ENCODE assay signal across 15 cellular contexts in genomic region chr9:13529321-13530104, GRCh38.
DNase-seq lines count a peak whose midpoint lies in the region; ATAC-seq and TF ChIP-seq lines count a peak whose summit lies in the region.
"Had no signal": no experiment of that assay in that cellular context is flagged by ENCODE, and none has a peak within 500 bp of the region (broad histone marks: within the 10 kb centered on the region; RNA-seq: fewer than 3 reads in every experiment).

No MANE protein-coding gene starts in this region.

- WGBS in smooth muscle cell (ENCODE audit: low lambda C conversion rate), result 78% methylated on average over 6 of the region's 6 CpGs

- no peak overlapping the region for H3K9ac ChIP-seq in smooth muscle cell (ENCODE audit: low read depth)

- H3K4me1 ChIP-seq in HAP-1 (peaks cover 5% of the 10 kb centered on the region; the same call in 1 of the 2 replicates), smooth muscle cell (ENCODE audit: low read depth) (no peaks in the 10 kb centered on the region)
- H3K4me1 ChIP-seq: gastrocnemius medialis, vagina had no signal

- H3K9me3 ChIP-seq in HAP-1 (no peaks in the 10 kb centered on the region), smooth muscle cell (replicated peaks; ENCODE audit: low read depth) (no peaks in the 10 kb centered on the region)
- H3K9me3 ChIP-seq: gastrocnemius medialis, vagina had no signal

- no peaks in the 10 kb centered on the region for H3K27me3 ChIP-seq in HAP-1 (ENCODE audit: low read depth)
- no peaks in the 10 kb centered on the region for H3K27me3 ChIP-seq in smooth muscle cell (ENCODE audit: low read depth)
- H3K27me3 ChIP-seq: gastrocnemius medialis, vagina had no signal

- H3K36me3 ChIP-seq in HAP-1 (replicated peaks) (no peaks in the 10 kb centered on the region), smooth muscle cell (ENCODE audit: low read depth) (no peaks in the 10 kb centered on the region)
- H3K36me3 ChIP-seq: gastrocnemius medialis, vagina had no signal

- DNase-seq in COLO668 (lab: John Stamatoyannopoulos, UW; ENCODE audit: unreplicated experiment) (peak; percentile 86), HAP-1 (ENCODE audit: low spot score in 2 of 2) (peak; percentile 34 to 78), NCI-H524 treated with DMSO at 0.1 percent for 48 hours (lab: John Stamatoyannopoulos, UW) (peak; percentile 79), epithelial cell of prostate (ENCODE audit: low read depth, low spot score) (peak; percentile 33), DMS114 treated with DMSO at 0.1 percent for 48 hours (lab: John Stamatoyannopoulos, UW; ENCODE audit: unreplicated experiment) (no peak), smooth muscle cell (lab: John Stamatoyannopoulos, UW; ENCODE audit: unreplicated experiment) (no peak)
- DNase-seq: activated CD8-positive, alpha-beta T cell treated with anti-CD3 and anti-CD28 coated beads, Interleukin-2, amount 10 ng/mL, durations not matched to agents 7 days and 5 days; gastrocnemius medialis; occipital lobe; small intestine; stimulated activated naive CD4-positive, alpha-beta T cell treated with Interleukin-2 at 50 U/mL for 16 hours had no signal

- H2AFZ ChIP-seq in smooth muscle cell (ENCODE audit: low read depth), result no peak overlapping the region

- no peaks in the 10 kb centered on the region for H3K79me2 ChIP-seq in smooth muscle cell (ENCODE audit: low read depth)

- H3K4me3 ChIP-seq in HAP-1, result no peak overlapping the region
- no peak overlapping the region for H3K4me3 ChIP-seq in smooth muscle cell
- H3K4me3 ChIP-seq: gastrocnemius medialis, K562, vagina had no signal

- H3K4me2 ChIP-seq in smooth muscle cell, result no peak overlapping the region

- peak overlapping the region; percentile 67 for H3K27ac ChIP-seq in epithelial cell of prostate
- H3K27ac ChIP-seq in smooth muscle cell (ENCODE audit: low read depth), result no peak overlapping the region
- H3K27ac ChIP-seq: gastrocnemius medialis, vagina had no signal

- ATAC-seq in GM18505 (IDR thresholded peaks at IDR 0.05; ENCODE audit: unreplicated experiment) (no peak), GM18520 (IDR thresholded peaks at IDR 0.05; ENCODE audit: unreplicated experiment) (no peak)
- ATAC-seq: activated CD8-positive, alpha-beta T cell treated with anti-CD3 and anti-CD28 coated beads, Interleukin-2, amount 10 ng/mL, durations not matched to agents 7 days and 5 days; gastrocnemius medialis; K562 had no signal

- H4K20me1 ChIP-seq in smooth muscle cell (ENCODE audit: low read depth), result no peaks in the 10 kb centered on the region

- TF ChIP-seq POLR2A in GM18505 (IDR thresholded peaks at IDR 0.05; ENCODE audit: borderline replicate concordance, extremely low read depth, insufficient read depth, insufficient read length), result no peak

- no peak for TF ChIP-seq CTCF in smooth muscle cell (IDR thresholded peaks at IDR 0.05; ENCODE audit: borderline replicate concordance, insufficient read depth, poor library complexity, severe bottlenecking)

- in situ Hi-C loops in HAP-1 (cut with MboI; ENCODE audit: low sequenced_read_pairs), result no loop called here

- H3F3A ChIP-seq in smooth muscle cell (ENCODE audit: low read depth), result no peaks in the 10 kb centered on the region

Comparison
In these comparisons a context has a peak if more than half of its experiments do, and no peak if none do; other contexts are left out.
1. DNase-seq: peak in COLO668 (single experiment), HAP-1 (2 of 2), NCI-H524 treated with DMSO at 0.1 percent for 48 hours (single experiment) and epithelial cell of prostate (single experiment); none in DMS114 treated with DMSO at 0.1 percent for 48 hours (single experiment) and smooth muscle cell (single experiment).